ENCODE assay signal across 3 cellular contexts in genomic region chr3:72095521-72095920, GRCh38.
TF ChIP-seq lines count a peak whose summit lies in the region.

No MANE protein-coding gene starts in this region.

TF ChIP-seq in SK-N-SH, 30 proteins besides CTCF, POLR2A, EP300 and RAD21 (continued from another document):
- TF ChIP-seq CHD2 (IDR thresholded peaks at IDR 0.05; ENCODE audit: low read length, partially characterized antibody), result no peak

TF ChIP-seq in SK-N-SH treated with all-trans-retinoic acid at 6 μM for 48 hours, 23 proteins besides CTCF, POLR2A, EP300 and RAD21 (continued from another document):
- TF ChIP-seq, protein P1, sequence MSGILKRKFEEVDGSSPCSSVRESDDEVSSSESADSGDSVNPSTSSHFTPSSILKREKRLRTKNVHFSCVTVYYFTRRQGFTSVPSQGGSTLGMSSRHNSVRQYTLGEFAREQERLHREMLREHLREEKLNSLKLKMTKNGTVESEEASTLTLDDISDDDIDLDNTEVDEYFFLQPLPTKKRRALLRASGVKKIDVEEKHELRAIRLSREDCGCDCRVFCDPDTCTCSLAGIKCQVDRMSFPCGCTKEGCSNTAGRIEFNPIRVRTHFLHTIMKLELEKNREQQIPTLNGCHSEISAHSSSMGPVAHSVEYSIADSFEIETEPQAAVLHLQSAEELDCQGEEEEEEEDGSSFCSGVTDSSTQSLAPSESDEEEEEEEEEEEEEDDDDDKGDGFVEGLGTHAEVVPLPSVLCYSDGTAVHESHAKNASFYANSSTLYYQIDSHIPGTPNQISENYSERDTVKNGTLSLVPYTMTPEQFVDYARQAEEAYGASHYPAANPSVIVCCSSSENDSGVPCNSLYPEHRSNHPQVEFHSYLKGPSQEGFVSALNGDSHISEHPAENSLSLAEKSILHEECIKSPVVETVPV (CRISPR knock-in tag; IDR thresholded peaks at IDR 0.05), result no peak
- TF ChIP-seq, protein P2, sequence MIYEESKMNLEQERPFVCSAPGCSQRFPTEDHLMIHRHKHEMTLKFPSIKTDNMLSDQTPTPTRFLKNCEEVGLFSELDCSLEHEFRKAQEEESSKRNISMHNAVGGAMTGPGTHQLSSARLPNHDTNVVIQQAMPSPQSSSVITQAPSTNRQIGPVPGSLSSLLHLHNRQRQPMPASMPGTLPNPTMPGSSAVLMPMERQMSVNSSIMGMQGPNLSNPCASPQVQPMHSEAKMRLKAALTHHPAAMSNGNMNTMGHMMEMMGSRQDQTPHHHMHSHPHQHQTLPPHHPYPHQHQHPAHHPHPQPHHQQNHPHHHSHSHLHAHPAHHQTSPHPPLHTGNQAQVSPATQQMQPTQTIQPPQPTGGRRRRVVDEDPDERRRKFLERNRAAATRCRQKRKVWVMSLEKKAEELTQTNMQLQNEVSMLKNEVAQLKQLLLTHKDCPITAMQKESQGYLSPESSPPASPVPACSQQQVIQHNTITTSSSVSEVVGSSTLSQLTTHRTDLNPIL (CRISPR knock-in tag; IDR thresholded peaks at IDR 0.05; ENCODE audit: low read depth), result no peak
- TF ChIP-seq ZNF565 (CRISPR knock-in tag; conservative IDR thresholded peaks at IDR 0.05; ENCODE audit: low read depth), result no peak
- no peak for TF ChIP-seq GLIS3 (CRISPR knock-in tag; IDR thresholded peaks at IDR 0.05)
- TF ChIP-seq ESRRG (CRISPR knock-in tag; IDR thresholded peaks at IDR 0.05), result no peak
- TF ChIP-seq ISL1 (CRISPR knock-in tag; IDR thresholded peaks at IDR 0.05), result no peak
- TF ChIP-seq ARNTL (CRISPR knock-in tag; IDR thresholded peaks at IDR 0.05; ENCODE audit: borderline replicate concordance, low read depth), result no peak
- TF ChIP-seq PPARA (CRISPR knock-in tag; IDR thresholded peaks at IDR 0.05; ENCODE audit: borderline replicate concordance), result no peak
- TF ChIP-seq TOX (CRISPR knock-in tag; IDR thresholded peaks at IDR 0.05; ENCODE audit: borderline replicate concordance), result no peak
- no peak for TF ChIP-seq BACH2 (CRISPR knock-in tag; IDR thresholded peaks at IDR 0.05; ENCODE audit: borderline replicate concordance)
- TF ChIP-seq CSDC2 (CRISPR knock-in tag; IDR thresholded peaks at IDR 0.05), result no peak
- TF ChIP-seq ZFP3 (CRISPR knock-in tag; IDR thresholded peaks at IDR 0.05), result no peak
- no peak for TF ChIP-seq PATZ1 (CRISPR knock-in tag; IDR thresholded peaks at IDR 0.05; ENCODE audit: borderline replicate concordance)
- no peak for TF ChIP-seq ZNF70 (CRISPR knock-in tag; IDR thresholded peaks at IDR 0.05)
- no peak for TF ChIP-seq SNAI2 (CRISPR knock-in tag; IDR thresholded peaks at IDR 0.05)
- no peak; the same call in 1 of the 2 replicates for TF ChIP-seq TCF4 (CRISPR knock-in tag; IDR thresholded peaks at IDR 0.05; ENCODE audit: borderline replicate concordance)

TF ChIP-seq in GM12878, 131 proteins besides CTCF, POLR2A, EP300 and RAD21 (continued from another document and continues in another):
- TF ChIP-seq FOS (IDR thresholded peaks at IDR 0.05; ENCODE audit: borderline replicate concordance, extremely low read depth, insufficient read length) (no peak), SREBF2 (IDR thresholded peaks at IDR 0.05; ENCODE audit: low read length) (no peak), ZNF207 (IDR thresholded peaks at IDR 0.05; ENCODE audit: borderline replicate concordance) (no peak), MEF2B (IDR thresholded peaks at IDR 0.05; ENCODE audit: partially characterized antibody, poor library complexity, severe bottlenecking) (peak; percentile 87), CREM (IDR thresholded peaks at IDR 0.05; ENCODE audit: low read depth) (peak; percentile 19; the same call in 1 of the 2 replicates), NR2C2 (IDR thresholded peaks at IDR 0.05; ENCODE audit: borderline replicate concordance, control insufficient read depth, insufficient read length, low read depth) (no peak), RCOR1 (conservative IDR thresholded peaks at IDR 0.05; ENCODE audit: low read depth, low read length) (no peak), MYB (IDR thresholded peaks at IDR 0.05; ENCODE audit: borderline replicate concordance, low read depth, low read length) (no peak), GATAD2B (conservative IDR thresholded peaks at IDR 0.05; ENCODE audit: low read depth) (no peak), ATF7 (IDR thresholded peaks at IDR 0.05; ENCODE audit: low read depth) (peak; percentile 26; the same call in 1 of the 2 replicates), NFXL1 (IDR thresholded peaks at IDR 0.05; ENCODE audit: borderline replicate concordance) (no peak), JUNB (IDR thresholded peaks at IDR 0.05) (no peak), MYC (IDR thresholded peaks at IDR 0.05; ENCODE audit: insufficient read depth, insufficient read length, insufficient replicate concordance, low read length, severe bottlenecking) (no peak), ZNF217 (IDR thresholded peaks at IDR 0.05) (no peak), ZBTB40 (IDR thresholded peaks at IDR 0.05; ENCODE audit: borderline replicate concordance) (no peak), E4F1 (IDR thresholded peaks at IDR 0.05; ENCODE audit: borderline replicate concordance, partially characterized antibody) (no peak), MTA2 (IDR thresholded peaks at IDR 0.05; ENCODE audit: low read depth) (peak; percentile 16; the same call in 1 of the 2 replicates), HCFC1 (IDR thresholded peaks at IDR 0.05; ENCODE audit: low read length) (no peak), TAF1 (IDR thresholded peaks at IDR 0.05; ENCODE audit: borderline replicate concordance, low read depth, low read length) (no peak), ELK1 (IDR thresholded peaks at IDR 0.05; ENCODE audit: low read depth, low read length) (no peak), ZNF274 (IDR thresholded peaks at IDR 0.05; ENCODE audit: insufficient read depth, insufficient read length) (no peak), CBFB (IDR thresholded peaks at IDR 0.05; ENCODE audit: low read depth) (no peak), IRF3 (IDR thresholded peaks at IDR 0.05) (no peak), BRCA1 (IDR thresholded peaks at IDR 0.05; ENCODE audit: low read depth, low read length) (no peak), RFX5 (IDR thresholded peaks at IDR 0.05; ENCODE audit: low read depth, low read length) (no peak), GABPA (IDR thresholded peaks at IDR 0.05; ENCODE audit: low read depth) (no peak), KLF5 (IDR thresholded peaks at IDR 0.05; ENCODE audit: partially characterized antibody) (no peak), RBBP5 (conservative IDR thresholded peaks at IDR 0.05) (no peak), TBL1XR1 (IDR thresholded peaks at IDR 0.05; ENCODE audit: low read depth, low read length) (no peak)
- TF ChIP-seq, protein P3, sequence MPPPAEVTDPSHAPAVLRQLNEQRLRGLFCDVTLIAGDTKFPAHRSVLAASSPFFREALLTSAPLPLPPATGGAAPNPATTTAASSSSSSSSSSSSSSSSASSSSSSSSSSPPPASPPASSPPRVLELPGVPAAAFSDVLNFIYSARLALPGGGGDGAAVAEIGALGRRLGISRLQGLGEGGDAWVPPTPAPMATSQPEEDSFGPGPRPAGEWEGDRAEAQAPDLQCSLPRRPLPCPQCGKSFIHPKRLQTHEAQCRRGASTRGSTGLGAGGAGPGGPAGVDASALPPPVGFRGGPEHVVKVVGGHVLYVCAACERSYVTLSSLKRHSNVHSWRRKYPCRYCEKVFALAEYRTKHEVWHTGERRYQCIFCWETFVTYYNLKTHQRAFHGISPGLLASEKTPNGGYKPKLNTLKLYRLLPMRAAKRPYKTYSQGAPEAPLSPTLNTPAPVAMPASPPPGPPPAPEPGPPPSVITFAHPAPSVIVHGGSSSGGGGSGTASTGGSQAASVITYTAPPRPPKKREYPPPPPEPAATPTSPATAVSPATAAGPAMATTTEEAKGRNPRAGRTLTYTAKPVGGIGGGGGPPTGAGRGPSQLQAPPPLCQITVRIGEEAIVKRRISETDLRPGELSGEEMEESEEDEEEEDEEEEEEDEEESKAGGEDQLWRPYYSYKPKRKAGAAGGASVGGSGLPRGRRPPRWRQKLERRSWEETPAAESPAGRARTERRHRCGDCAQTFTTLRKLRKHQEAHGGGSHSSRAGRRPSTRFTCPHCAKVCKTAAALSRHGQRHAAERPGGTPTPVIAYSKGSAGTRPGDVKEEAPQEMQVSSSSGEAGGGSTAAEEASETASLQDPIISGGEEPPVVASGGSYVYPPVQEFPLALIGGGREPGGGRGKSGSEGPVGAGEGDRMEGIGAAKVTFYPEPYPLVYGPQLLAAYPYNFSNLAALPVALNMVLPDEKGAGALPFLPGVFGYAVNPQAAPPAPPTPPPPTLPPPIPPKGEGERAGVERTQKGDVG (CRISPR knock-in tag; IDR thresholded peaks at IDR 0.05), result no peak
- TF ChIP-seq, protein P4, sequence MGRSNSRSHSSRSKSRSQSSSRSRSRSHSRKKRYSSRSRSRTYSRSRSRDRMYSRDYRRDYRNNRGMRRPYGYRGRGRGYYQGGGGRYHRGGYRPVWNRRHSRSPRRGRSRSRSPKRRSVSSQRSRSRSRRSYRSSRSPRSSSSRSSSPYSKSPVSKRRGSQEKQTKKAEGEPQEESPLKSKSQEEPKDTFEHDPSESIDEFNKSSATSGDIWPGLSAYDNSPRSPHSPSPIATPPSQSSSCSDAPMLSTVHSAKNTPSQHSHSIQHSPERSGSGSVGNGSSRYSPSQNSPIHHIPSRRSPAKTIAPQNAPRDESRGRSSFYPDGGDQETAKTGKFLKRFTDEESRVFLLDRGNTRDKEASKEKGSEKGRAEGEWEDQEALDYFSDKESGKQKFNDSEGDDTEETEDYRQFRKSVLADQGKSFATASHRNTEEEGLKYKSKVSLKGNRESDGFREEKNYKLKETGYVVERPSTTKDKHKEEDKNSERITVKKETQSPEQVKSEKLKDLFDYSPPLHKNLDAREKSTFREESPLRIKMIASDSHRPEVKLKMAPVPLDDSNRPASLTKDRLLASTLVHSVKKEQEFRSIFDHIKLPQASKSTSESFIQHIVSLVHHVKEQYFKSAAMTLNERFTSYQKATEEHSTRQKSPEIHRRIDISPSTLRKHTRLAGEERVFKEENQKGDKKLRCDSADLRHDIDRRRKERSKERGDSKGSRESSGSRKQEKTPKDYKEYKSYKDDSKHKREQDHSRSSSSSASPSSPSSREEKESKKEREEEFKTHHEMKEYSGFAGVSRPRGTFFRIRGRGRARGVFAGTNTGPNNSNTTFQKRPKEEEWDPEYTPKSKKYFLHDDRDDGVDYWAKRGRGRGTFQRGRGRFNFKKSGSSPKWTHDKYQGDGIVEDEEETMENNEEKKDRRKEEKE (IDR thresholded peaks at IDR 0.05), result no peak
